8 cellular contexts compared by ENCODE assay signal in genomic region chr10:86585037-86585725, GRCh38.
DNase-seq lines count a peak whose midpoint lies in the region; ATAC-seq and TF ChIP-seq lines count a peak whose summit lies in the region.

No MANE protein-coding gene starts in this region.

- 0 to 48% methylated on average over 2 to 3 of the region's 10 CpGs for WGBS in gastroesophageal sphincter (ENCODE audit: low coverage in 1 of 2), 2 donors

- no peaks in the 10 kb centered on the region for H3K36me3 ChIP-seq in RWPE2 (ENCODE audit: low read depth)
- no peaks in the 10 kb centered on the region for H3K36me3 ChIP-seq in gastroesophageal sphincter
- no peaks in the 10 kb centered on the region for H3K36me3 ChIP-seq in parathyroid adenoma (ENCODE audit: control insufficient read depth, insufficient read depth, low read length)
- no peaks in the 10 kb centered on the region for H3K36me3 ChIP-seq in tibial artery

- no peak for TF ChIP-seq EP300 in gastroesophageal sphincter (IDR thresholded peaks at IDR 0.05)

- DNase-seq in GDM1 (lab: John Stamatoyannopoulos, UW) (peak; percentile 57), Kasumi-1 (lab: John Stamatoyannopoulos, UW) (peak; percentile 86 to 89), RWPE2 (ENCODE audit: low spot score) (no peak), tibial artery (peak; percentile 42 to 83)
- DNase-seq in activated effector memory CD4-positive, alpha-beta T cell treated with anti-CD3 and anti-CD28 coated beads, Interleukin-2, amount 50 U/mL, for 16 hours = peak; percentile 90

- H3K27ac ChIP-seq in RWPE2 (ENCODE audit: poor library complexity, severe bottlenecking) = no peak overlapping the region
- peak overlapping the region in 1 of 4 donors; percentile 46 for H3K27ac ChIP-seq in gastroesophageal sphincter
- peak overlapping the region; percentile 22 for H3K27ac ChIP-seq in parathyroid adenoma
- H3K27ac ChIP-seq in tibial artery = no peak overlapping the region

- H3K9ac ChIP-seq in parathyroid adenoma = no peak overlapping the region

- intact Hi-C loops in tibial artery (cut with DNase I; ENCODE audit: low total_unique reads) = loop anchor here (5.0 kb wide), 1 partner anchor 183 kb away; no protein-coding TSS in a partner anchor

- peak overlapping the region; percentile 68 for H2AFZ ChIP-seq in parathyroid adenoma

- no peaks in the 10 kb centered on the region for H3K9me3 ChIP-seq in RWPE2 (ENCODE audit: severe bottlenecking)
- H3K9me3 ChIP-seq in gastroesophageal sphincter = no peaks in the 10 kb centered on the region
- H3K9me3 ChIP-seq in parathyroid adenoma (ENCODE audit: control insufficient read depth, low read length) = no peaks in the 10 kb centered on the region
- H3K9me3 ChIP-seq in tibial artery = no peaks in the 10 kb centered on the region

- ATAC-seq in GM21825 (IDR thresholded peaks at IDR 0.05; ENCODE audit: unreplicated experiment) (peak; percentile 83), RWPE2 (ENCODE audit: low read depth) (peak; percentile 92), gastroesophageal sphincter (peak; percentile 89)

- no peak overlapping the region for H3K4me2 ChIP-seq in parathyroid adenoma (ENCODE audit: low read length)

- TF ChIP-seq POLR2A in gastroesophageal sphincter (IDR thresholded peaks at IDR 0.05) = no peak

- H3K27me3 ChIP-seq in RWPE2 (ENCODE audit: insufficient read depth, poor library complexity, severe bottlenecking) (no peaks in the 10 kb centered on the region), gastroesophageal sphincter (no peaks in the 10 kb centered on the region), parathyroid adenoma (ENCODE audit: control insufficient read depth, insufficient read depth, low read length) (no peaks in the 10 kb centered on the region), tibial artery (no peaks in the 10 kb centered on the region)

- H3K4me3 ChIP-seq in RWPE2 (ENCODE audit: severe bottlenecking) (no peak overlapping the region), gastroesophageal sphincter (peak overlapping the region in 1 of 2 donors; percentile 14), parathyroid adenoma (ENCODE audit: low read depth, low read length) (no peak overlapping the region), tibial artery (no peak overlapping the region)

- TF ChIP-seq CTCF in RWPE2 (IDR thresholded peaks at IDR 0.05; ENCODE audit: poor library complexity, severe bottlenecking) (peak; percentile 91), gastroesophageal sphincter (IDR thresholded peaks at IDR 0.05) (peak; percentile 87 to 98 (median 95)), parathyroid adenoma (IDR thresholded peaks at IDR 0.05) (peak; percentile 98), tibial artery (IDR thresholded peaks at IDR 0.05) (peak; percentile 91 to 93)

- H3K4me1 ChIP-seq in RWPE2 (ENCODE audit: insufficient read depth, poor library complexity, severe bottlenecking) (no peaks in the 10 kb centered on the region), gastroesophageal sphincter (peaks cover 0 to 10% (median 0%) of the 10 kb centered on the region in 3 donors), parathyroid adenoma (no peaks in the 10 kb centered on the region), tibial artery (peaks cover 0 to 12% (median 4%) of the 10 kb centered on the region in 4 donors)

- H3K79me2 ChIP-seq in parathyroid adenoma = no peaks in the 10 kb centered on the region
